In the genomic region with DNA sequence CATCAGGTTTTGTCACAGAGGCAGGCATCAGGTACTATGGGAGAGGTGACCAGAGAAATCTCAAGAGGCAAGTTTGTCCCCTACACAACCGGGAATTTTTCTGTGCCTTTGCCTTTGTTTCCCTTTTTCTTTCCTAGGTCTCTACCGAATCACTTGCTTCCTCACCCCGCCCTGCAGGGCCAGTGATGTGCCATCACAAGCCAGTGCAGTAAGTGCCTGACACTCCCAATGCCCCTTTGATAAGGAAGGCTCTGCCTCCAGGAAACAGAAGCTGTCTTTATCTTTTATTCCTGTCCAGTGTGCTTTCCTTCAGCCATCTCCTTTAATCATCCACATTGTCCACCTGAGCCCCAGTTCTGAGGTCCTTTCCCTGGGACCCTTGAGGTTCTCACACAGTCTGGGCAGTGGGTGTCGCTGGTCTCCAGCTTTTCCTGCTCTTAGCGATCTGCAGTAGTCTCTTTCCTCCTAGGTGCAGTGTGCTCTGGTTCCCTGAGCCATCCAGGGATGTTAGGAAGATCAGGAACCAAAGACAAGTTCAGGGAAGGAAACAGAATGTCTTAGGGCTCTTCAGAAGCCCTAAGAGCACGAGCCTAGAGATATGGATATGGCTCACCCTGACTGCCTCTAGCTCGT, we compare ENCODE assay signal across 9 cellular contexts. TPM values are rescaled to one million over a fixed set of nuclear protein-coding genes. Genes with fewer than 3 reads are reported as not detected.
DNase-seq lines count a peak whose midpoint lies in the region; ATAC-seq and TF ChIP-seq lines count a peak whose summit lies in the region.
"Had no signal": no experiment of that assay in that cellular context is flagged by ENCODE, and none has a peak within 500 bp of the region (broad histone marks: within the 10 kb centered on the region; RNA-seq: fewer than 3 reads in every experiment).

No MANE protein-coding gene starts in this region.

- WGBS in transverse colon (ENCODE audit: low coverage in 1 of 2), 2 donors: 28 to 39% methylated on average over 6 to 7 of the region's 7 CpGs

- H3K4me1 ChIP-seq in transverse colon: peaks cover 0 to 3% (median 0%) of the 10 kb centered on the region in 4 donors

- no peaks in the 10 kb centered on the region for H3K9me3 ChIP-seq in MG63
- no peaks in the 10 kb centered on the region for H3K9me3 ChIP-seq in transverse colon

- TF ChIP-seq POLR2A in transverse colon (IDR thresholded peaks at IDR 0.05): no peak

- H3K4me3 ChIP-seq in GM06990 (replicated peaks; ENCODE audit: low read depth, low read length) (no peak overlapping the region), MG63 (no peak overlapping the region), astrocyte of the cerebellum (ENCODE audit: low read depth, low read length) (no peak overlapping the region), transverse colon (no peak overlapping the region)

- peak; percentile 23 for TF ChIP-seq CTCF in GM06990 (IDR thresholded peaks at IDR 0.05; ENCODE audit: insufficient read depth, low read length, poor library complexity, severe bottlenecking)
- TF ChIP-seq CTCF in astrocyte of the cerebellum (IDR thresholded peaks at IDR 0.05; ENCODE audit: low read depth, low read length, missing control alignments): peak; percentile 10
- peak; percentile 10 to 32 (median 27) for TF ChIP-seq CTCF in transverse colon (IDR thresholded peaks at IDR 0.05)

- H3K27ac ChIP-seq in transverse colon: no peak overlapping the region

- ATAC-seq in activated CD4-positive, CD25-positive, alpha-beta regulatory T cell treated with anti-CD3 and anti-CD28 coated beads, Interleukin-2, amount 50 U/mL, for 24 hours: no peak

- no peak for TF ChIP-seq EP300 in transverse colon (IDR thresholded peaks at IDR 0.05; ENCODE audit: low read depth)

- no peaks in the 10 kb centered on the region for H3K36me3 ChIP-seq in GM06990 (ENCODE audit: control insufficient read depth, insufficient read depth, low read length)
- no peaks in the 10 kb centered on the region for H3K36me3 ChIP-seq in MG63
- no peaks in the 10 kb centered on the region for H3K36me3 ChIP-seq in transverse colon

- intact Hi-C loops in transverse colon (cut with DNase I; ENCODE audit: low total_unique reads): no loop called here

- DNase-seq in GM06990 (ENCODE audit: extremely low read depth, insufficient read length): no peak
- DNase-seq in MG63: peak; percentile 13
- no peak for DNase-seq in astrocyte of the cerebellum (ENCODE audit: low read depth)
- DNase-seq in kidney tubule cell (ENCODE audit: low spot score): peak; percentile 52
- peak; percentile 14 for DNase-seq in transverse colon
- no peak for DNase-seq in activated naive CD4-positive, alpha-beta T cell treated with Interleukin-2 at 50 U/mL for 16 hours
- no peak for DNase-seq in activated gamma-delta T cell treated with Interleukin-2 at 50 U/mL for 16 hours

- in situ Hi-C loops in astrocyte of the cerebellum (cut with HindIII; ENCODE audit: low sequenced_read_pairs): no loop called here
- in situ Hi-C loops in transverse colon (cut with MboI; ENCODE audit: low pct_ligation_motif_present in 1 of 4, low pct_unique_long_range_greater_than_20kb in 1 of 4, low sequenced_read_pairs in 3 of 4): loop anchor here in 2 of 4 donors (25.0 kb wide), 1 partner anchor 163 kb away; no protein-coding TSS in a partner anchor

- H3K27me3 ChIP-seq in GM06990 (replicated peaks; ENCODE audit: control insufficient read depth, insufficient read depth, low read length) (no peaks in the 10 kb centered on the region; the same call in 1 of the 2 replicates), MG63 (peaks cover 6% of the 10 kb centered on the region), transverse colon (peaks cover 6% of the 10 kb centered on the region)

RNA-seq across cellular contexts. Expression of gene GJA5, which starts 36.6 kb away (rescaled TPM):
- total RNA-seq in MG63 (2014; rRNA removed; shearing (Covaris generic); ENCODE audit: low replicate concordance): not detected in 2 replicates
- total RNA-seq in transverse colon: 100 to 1,000 TPM in 1 of 4 donors, 1 to 10 TPM in 2, under 1 TPM in 1; 0.75 to 119 (median 1.6) TPM
- total RNA-seq: T-cell had no signal

RNA-seq across cellular contexts. Expression of gene ACP6, which starts 53.5 kb away (rescaled TPM):
- total RNA-seq in MG63 (2014; rRNA removed; shearing (Covaris generic); ENCODE audit: low replicate concordance): 9.6 and 15.9 TPM in 2 replicates
- total RNA-seq in transverse colon: 10 to 100 TPM in 3 of 4 donors, 1 to 10 TPM in 1; 7.5 to 25.7 (median 19.9) TPM

Comparison
In these comparisons a context has a peak if more than half of its experiments do, and no peak if none do; other contexts are left out.
1. DNase-seq: peak in MG63 (single experiment), kidney tubule cell (single experiment) and transverse colon (single experiment); none in GM06990 (single experiment), astrocyte of the cerebellum (single experiment), activated naive CD4-positive, alpha-beta T cell treated with Interleukin-2 at 50 U/mL for 16 hours (single experiment) and activated gamma-delta T cell treated with Interleukin-2 at 50 U/mL for 16 hours (single experiment).
2. Peak in every context shown above with its lines, with median percentiles within 50 percentile points of each other: CTCF ChIP-seq.